8 cellular contexts compared by ENCODE assay signal in genomic region chr11:102346748-102347525, GRCh38. TPM values are rescaled to one million over a fixed set of nuclear protein-coding genes. Genes with fewer than 3 reads are reported as not detected.
DNase-seq lines count a peak whose midpoint lies in the region; ATAC-seq and TF ChIP-seq lines count a peak whose summit lies in the region.

Gene BIRC2, plus strand, starts transcription at chr11:102347214. Its CDS starts 2,641 bp downstream, at chr11:102349855.

- peak within 1 kb of the TSS; percentile 81 for H3K9ac ChIP-seq in HUES64 (ENCODE audit: low read depth, low read length)
- peak within 1 kb of the TSS; percentile 95 to 96 for H3K9ac ChIP-seq in mucosa of rectum (ENCODE audit: low read depth in 1 of 2, low read length in 2 of 2)

- DNase-seq in DMS153 (lab: John Stamatoyannopoulos, UW) (peak; percentile 81), OCI-M1 (lab: John Stamatoyannopoulos, UW) (peak; percentile 89), activated T-cell treated with anti-CD3 and anti-CD28 coated beads for 4 hours (peak; percentile 94), epithelial cell of proximal tubule (ENCODE audit: low read depth) (no peak)
- peak; percentile 89 to 91 for DNase-seq in stimulated activated CD8-positive, alpha-beta memory T cell treated with anti-CD3 and anti-CD28 coated beads, Interleukin-7, amount 100 ng/mL, for 1 hour (ENCODE audit: low read depth in 2 of 2)

- H3K4me1 ChIP-seq in HUES64 (ENCODE audit: insufficient read depth, low read length) (peaks cover 7% of the 10 kb centered on the region; the same call in 1 of the 2 replicates), mucosa of rectum (ENCODE audit: control insufficient read depth in 2 of 2, insufficient read depth in 2 of 2, low read length in 2 of 2) (peaks cover 7 to 16% of the 10 kb centered on the region in 2 donors)

- peaks cover 14% of the 10 kb centered on the region for H3K36me3 ChIP-seq in HUES64 (ENCODE audit: insufficient read depth, low read length)
- peaks cover 11 to 14% of the 10 kb centered on the region in 2 donors for H3K36me3 ChIP-seq in mucosa of rectum (ENCODE audit: control insufficient read depth in 2 of 2, insufficient read depth in 2 of 2, low read length in 2 of 2)

- WGBS in HUES64: under 1% methylated on average over 84 of the region's 84 CpGs

- H3K4me3 ChIP-seq in HUES64 (ENCODE audit: low read length) (peak within 1 kb of the TSS; percentile 86), epithelial cell of proximal tubule (ENCODE audit: low read depth, low read length) (peak within 1 kb of the TSS; percentile 91), mucosa of rectum (ENCODE audit: low read length in 2 of 2) (peak within 1 kb of the TSS; percentile 99)

- H3K27ac ChIP-seq in HUES64 (ENCODE audit: low read depth, low read length): peak within 1 kb of the TSS; percentile 89
- peak within 1 kb of the TSS; percentile 99 for H3K27ac ChIP-seq in mucosa of rectum (ENCODE audit: low read depth in 2 of 2, low read length in 2 of 2)

- H3K27me3 ChIP-seq in HUES64 (ENCODE audit: insufficient read depth, low read length) (no peaks in the 10 kb centered on the region), mucosa of rectum (ENCODE audit: control insufficient read depth in 2 of 2, insufficient read depth in 2 of 2, low read length in 2 of 2) (no peaks in the 10 kb centered on the region)

- peak; percentile 65 for TF ChIP-seq CTCF in epithelial cell of proximal tubule (conservative IDR thresholded peaks at IDR 0.05; ENCODE audit: low read depth, low read length)

- ATAC-seq in GM21447 (IDR thresholded peaks at IDR 0.05; ENCODE audit: unreplicated experiment): peak; percentile 76

- H3K9me3 ChIP-seq in HUES64 (ENCODE audit: insufficient read depth, low read depth, low read length): no peaks in the 10 kb centered on the region
- H3K9me3 ChIP-seq in mucosa of rectum (ENCODE audit: control insufficient read depth in 2 of 2, low read length in 2 of 2): no peaks in the 10 kb centered on the region

RNA-seq across cellular contexts. Expression of gene BIRC2, which starts in this region (rescaled TPM):
- 19.8 TPM for polyA plus RNA-seq in HUES64 (2013, experiment 1 of 2)
- 24.6 TPM for polyA plus RNA-seq in HUES64 (2013, experiment 2 of 2)
- 58.3 and 85.3 TPM in 2 replicates for total RNA-seq in epithelial cell of proximal tubule
